Comparison of ENCODE assay signal across 8 cellular contexts in the genomic region with DNA sequence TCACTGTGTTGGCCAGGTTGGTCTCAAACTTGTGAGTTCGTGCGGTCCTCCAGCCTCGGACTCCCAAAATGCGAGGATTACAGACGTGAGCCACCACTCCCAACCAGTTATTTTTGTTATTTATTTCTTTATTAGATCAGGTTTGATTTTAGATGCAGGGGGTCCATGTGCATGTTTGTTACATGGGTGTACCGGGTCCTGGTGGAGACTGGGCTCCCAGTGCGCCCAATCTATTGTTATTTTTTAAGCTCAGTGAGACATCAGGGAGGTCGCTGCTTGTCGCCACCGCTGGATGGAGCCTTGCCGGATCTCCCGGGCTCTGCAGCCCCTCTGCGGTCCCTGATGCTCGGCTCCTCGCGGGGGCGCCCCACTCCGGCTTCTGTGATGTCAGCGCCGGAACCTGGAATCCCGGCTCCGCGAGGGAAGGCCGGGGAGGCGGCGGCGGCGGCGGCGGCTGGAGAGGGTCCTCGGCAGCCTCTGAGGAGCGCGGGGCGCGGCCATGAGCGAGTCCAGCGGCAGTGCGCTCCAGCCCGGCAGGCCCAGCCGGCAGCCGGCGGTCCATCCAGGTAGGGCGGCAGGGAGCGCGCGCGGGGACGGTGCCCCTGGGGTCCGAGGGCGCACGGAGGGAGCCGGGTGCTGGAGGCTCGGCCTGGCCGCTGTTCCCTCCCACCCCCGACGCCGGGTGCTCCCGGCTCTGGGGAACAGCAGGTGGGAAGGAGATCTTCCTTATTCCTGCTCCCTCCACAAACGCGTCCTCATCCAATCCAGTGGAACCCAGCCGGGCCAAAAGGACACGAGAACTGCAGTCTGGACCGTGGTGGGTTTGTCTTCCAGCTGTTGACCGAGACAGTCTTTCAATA. TPM values are rescaled to one million over a fixed set of nuclear protein-coding genes. Genes with fewer than 3 reads are reported as not detected.
DNase-seq lines count a peak whose midpoint lies in the region; ATAC-seq and TF ChIP-seq lines count a peak whose summit lies in the region.

Gene TMC7, plus strand, starts transcription at position 370 of the 860 bp plus-strand sequence. Its CDS starts 130 bp downstream, at position 500.

- H3K27ac ChIP-seq in ACC112 (ENCODE audit: low read depth, low read length) (no peak within 1 kb of the TSS), transverse colon (peak within 1 kb of the TSS; percentile 68 to 77 (median 77))
- H3K27ac ChIP-seq in naive thymus-derived CD4-positive, alpha-beta T cell (ENCODE audit: low read depth, low read length) = no peak within 1 kb of the TSS

- H3K4me1 ChIP-seq in ACC112 (ENCODE audit: control insufficient read depth, insufficient read depth, low read length, unreplicated experiment) = no peaks in the 10 kb centered on the region
- no peaks in the 10 kb centered on the region for H3K4me1 ChIP-seq in naive thymus-derived CD4-positive, alpha-beta T cell (ENCODE audit: control insufficient read depth in 2 of 2, insufficient read depth in 2 of 2, low read length in 2 of 2)
- peaks cover 0 to 12% (median 3%) of the 10 kb centered on the region in 4 donors for H3K4me1 ChIP-seq in transverse colon

- H3K27me3 Mint-ChIP-seq in activated CD8-positive, alpha-beta T cell treated with anti-CD3 and anti-CD28 coated beads for 36 hours = peaks cover 23% of the 10 kb centered on the region
- peaks cover 27 to 50% (median 46%) of the 10 kb centered on the region in 5 donors for H3K27me3 Mint-ChIP-seq in naive thymus-derived CD4-positive, alpha-beta T cell

- TF ChIP-seq EP300 in transverse colon (IDR thresholded peaks at IDR 0.05; ENCODE audit: low read depth) = no peak

- WGBS in transverse colon (ENCODE audit: low coverage in 1 of 2), 2 donors = 4 to 20% methylated on average over 10 to 24 of the region's 64 CpGs

- no peaks in the 10 kb centered on the region for H3K36me3 Mint-ChIP-seq in activated CD8-positive, alpha-beta T cell treated with anti-CD3 and anti-CD28 coated beads for 36 hours (ENCODE audit: low read depth)
- peaks cover 0 to 4% (median 0%) of the 10 kb centered on the region in 5 donors for H3K36me3 Mint-ChIP-seq in naive thymus-derived CD4-positive, alpha-beta T cell

- CTCF ChIA-PET in activated CD8-positive, alpha-beta T cell treated with anti-CD3 and anti-CD28 coated beads for 36 hours (lab: Charles Lee) = interaction anchor here (0.7 to 5.4 kb wide), 5 partner anchors 15 to 102 kb away, joined by 3 to 26 read pairs (median 5); partner anchors contain the start of gene COQ7
- CTCF ChIA-PET in naive thymus-derived CD4-positive, alpha-beta T cell (lab: Charles Lee) = no interaction called here

- intact Hi-C loops in activated CD8-positive, alpha-beta T cell treated with anti-CD3 and anti-CD28 coated beads for 36 hours (cut with micrococcal nuclease) = no loop called here
- intact Hi-C loops in naive thymus-derived CD4-positive, alpha-beta T cell (cut with micrococcal nuclease) = no loop called here
- intact Hi-C loops in transverse colon (cut with DNase I; ENCODE audit: low total_unique reads) = no loop called here

- POLR2A ChIA-PET in activated CD8-positive, alpha-beta T cell treated with anti-CD3 and anti-CD28 coated beads for 36 hours (lab: Charles Lee) = no interaction called here
- POLR2A ChIA-PET in naive thymus-derived CD4-positive, alpha-beta T cell (lab: Charles Lee) = no interaction called here

- H2AFZ ChIP-seq in ACC112 (ENCODE audit: low read length, unreplicated experiment) = peak within 1 kb of the TSS; percentile 9

- H3K27me3 ChIP-seq in ACC112 (ENCODE audit: insufficient read depth, low read length) = 0 out of 2 replicates have a peak, but pooled peaks cover 8% of the 10 kb centered on the region
- no peaks in the 10 kb centered on the region for H3K27me3 ChIP-seq in naive thymus-derived CD4-positive, alpha-beta T cell (ENCODE audit: control insufficient read depth in 2 of 2, insufficient read depth in 2 of 2, low read length in 2 of 2)
- peaks cover 7% of the 10 kb centered on the region for H3K27me3 ChIP-seq in transverse colon

- H3K4me1 Mint-ChIP-seq in activated CD8-positive, alpha-beta T cell treated with anti-CD3 and anti-CD28 coated beads for 36 hours (ENCODE audit: low read depth) = peaks cover 2% of the 10 kb centered on the region
- peaks cover 0 to 6% (median 4%) of the 10 kb centered on the region in 7 donors for H3K4me1 Mint-ChIP-seq in naive thymus-derived CD4-positive, alpha-beta T cell

- peak; percentile 74 for ATAC-seq in activated CD8-positive, alpha-beta T cell treated with anti-CD3 and anti-CD28 coated beads for 36 hours
- ATAC-seq in naive thymus-derived CD4-positive, alpha-beta T cell = no peak
- no peak for ATAC-seq in GM19395 (IDR thresholded peaks at IDR 0.05; ENCODE audit: unreplicated experiment)

- no peak for TF ChIP-seq POLR2A in transverse colon (IDR thresholded peaks at IDR 0.05)

- H3K27ac Mint-ChIP-seq in activated CD8-positive, alpha-beta T cell treated with anti-CD3 and anti-CD28 coated beads for 36 hours = no peak within 1 kb of the TSS
- no peak within 1 kb of the TSS for H3K27ac Mint-ChIP-seq in naive thymus-derived CD4-positive, alpha-beta T cell

- peak within 1 kb of the TSS; percentile 78 for H3K4me3 ChIP-seq in ACC112 (ENCODE audit: low read depth, low read length)
- H3K4me3 ChIP-seq in fibroblast of villous mesenchyme (ENCODE audit: low read depth, low read length) = peak within 1 kb of the TSS; percentile 53
- H3K4me3 ChIP-seq in naive thymus-derived CD4-positive, alpha-beta T cell (ENCODE audit: low read length) = no peak within 1 kb of the TSS
- peak within 1 kb of the TSS; percentile 12 to 61 (median 50) for H3K4me3 ChIP-seq in transverse colon

- H3K36me3 ChIP-seq in ACC112 (ENCODE audit: insufficient read depth, low read length) = no peaks in the 10 kb centered on the region
- no peaks in the 10 kb centered on the region for H3K36me3 ChIP-seq in naive thymus-derived CD4-positive, alpha-beta T cell (ENCODE audit: control insufficient read depth in 2 of 3, insufficient read depth in 3 of 3, low read length in 3 of 3)
- H3K36me3 ChIP-seq in transverse colon = no peaks in the 10 kb centered on the region

- TF ChIP-seq CTCF in activated CD8-positive, alpha-beta T cell treated with anti-CD3 and anti-CD28 coated beads for 36 hours (IDR thresholded peaks at IDR 0.05) = peak; percentile 48
- TF ChIP-seq CTCF in fibroblast of villous mesenchyme (IDR thresholded peaks at IDR 0.05; ENCODE audit: insufficient read depth, low read depth, low read length) (peak; percentile 72), transverse colon (IDR thresholded peaks at IDR 0.05) (peak; percentile 52 to 90 (median 72))

- H3K79me2 ChIP-seq in ACC112 (ENCODE audit: control insufficient read depth, insufficient read depth, low read length, unreplicated experiment) = no peaks in the 10 kb centered on the region

- peak within 1 kb of the TSS; percentile 15 for H3K4me3 Mint-ChIP-seq in activated CD8-positive, alpha-beta T cell treated with anti-CD3 and anti-CD28 coated beads for 36 hours
- peak within 1 kb of the TSS in 7 of 10 donors; percentile 25 to 55 (median 38) for H3K4me3 Mint-ChIP-seq in naive thymus-derived CD4-positive, alpha-beta T cell

- H3K9me3 ChIP-seq in naive thymus-derived CD4-positive, alpha-beta T cell (ENCODE audit: control insufficient read depth in 2 of 3, low read length in 3 of 3) = no peaks in the 10 kb centered on the region
- no peaks in the 10 kb centered on the region for H3K9me3 ChIP-seq in transverse colon

- DNase-seq in GOT3 (lab: John Stamatoyannopoulos, UW) = peak; percentile 46
- peak; percentile 90 for DNase-seq in NCI-H345 (lab: John Stamatoyannopoulos, UW)
- DNase-seq in activated CD8-positive, alpha-beta T cell treated with anti-CD3 and anti-CD28 coated beads for 36 hours = peak; percentile 55
- DNase-seq in fibroblast of villous mesenchyme (ENCODE audit: low read depth) = peak; percentile 77
- peak in 1 of 9 donors; percentile 22 for DNase-seq in naive thymus-derived CD4-positive, alpha-beta T cell
- peak; percentile 90 for DNase-seq in transverse colon

- no peaks in the 10 kb centered on the region for H3K9me3 Mint-ChIP-seq in activated CD8-positive, alpha-beta T cell treated with anti-CD3 and anti-CD28 coated beads for 36 hours
- H3K9me3 Mint-ChIP-seq in naive thymus-derived CD4-positive, alpha-beta T cell = peaks cover 0 to 3% (median 0%) of the 10 kb centered on the region in 11 donors

- in situ Hi-C loops in transverse colon (cut with MboI; ENCODE audit: low pct_ligation_motif_present in 1 of 4, low pct_unique_long_range_greater_than_20kb in 1 of 4, low sequenced_read_pairs in 3 of 4) = no loop called here

RNA-seq across cellular contexts. Expression of gene TMC7, which starts in this region (rescaled TPM):
- total RNA-seq in activated CD8-positive, alpha-beta T cell treated with anti-CD3 and anti-CD28 coated beads for 36 hours = not detected
- total RNA-seq in fibroblast of villous mesenchyme (under 0.01 and 0.32 TPM in 2 replicates), transverse colon (1 to 10 TPM; 4.4 to 9.7 (median 6.2) TPM)
- under 1 TPM in 1 of 5 experiments, not detected in 4; 0.07 TPM for total RNA-seq in naive thymus-derived CD4-positive, alpha-beta T cell
- not detected for polyA plus RNA-seq in naive thymus-derived CD4-positive, alpha-beta T cell

Comparison
In these comparisons a context has a peak if more than half of its experiments do, and no peak if none do; other contexts are left out.
1. Peak in DNase-seq and ATAC-seq in activated CD8-positive, alpha-beta T cell treated with anti-CD3 and anti-CD28 coated beads for 36 hours; RNA of the gene not detected or under 1 TPM.
2. Peak in DNase-seq and H3K4me3 ChIP-seq in fibroblast of villous mesenchyme; RNA of the gene not detected or under 1 TPM.
3. H3K27ac ChIP-seq: peak in transverse colon (4 of 4); none in ACC112 (single experiment) and naive thymus-derived CD4-positive, alpha-beta T cell (single experiment).
4. Peak in every context shown above with its lines, with median percentiles within 50 percentile points of each other: CTCF ChIP-seq.